ENCODE assay signal across 7 cellular contexts in genomic region chr6:133688705-133689492, GRCh38.
"Had no signal": no experiment of that assay in that cellular context is flagged by ENCODE, and none has a peak within 500 bp of the region (broad histone marks: within the 10 kb centered on the region; RNA-seq: fewer than 3 reads in every experiment).

No MANE protein-coding gene starts in this region.

- H2AFZ ChIP-seq: GM23338 had no signal

- H3K27ac Mint-ChIP-seq: GM23338 had no signal

- DNase-seq: H9, HCEC 1CT, IMR-90 had no signal

- H3K4me2 ChIP-seq: GM23338 had no signal

- H3K4me3 ChIP-seq: GM23338, K562 had no signal

- FAIRE-seq: H1, H54, K562 had no signal

- H3K4me3 Mint-ChIP-seq: GM23338, H9 had no signal

- ATAC-seq: GM23338, K562 had no signal
